ENCODE assay signal across 1 cellular context in the genomic region with DNA sequence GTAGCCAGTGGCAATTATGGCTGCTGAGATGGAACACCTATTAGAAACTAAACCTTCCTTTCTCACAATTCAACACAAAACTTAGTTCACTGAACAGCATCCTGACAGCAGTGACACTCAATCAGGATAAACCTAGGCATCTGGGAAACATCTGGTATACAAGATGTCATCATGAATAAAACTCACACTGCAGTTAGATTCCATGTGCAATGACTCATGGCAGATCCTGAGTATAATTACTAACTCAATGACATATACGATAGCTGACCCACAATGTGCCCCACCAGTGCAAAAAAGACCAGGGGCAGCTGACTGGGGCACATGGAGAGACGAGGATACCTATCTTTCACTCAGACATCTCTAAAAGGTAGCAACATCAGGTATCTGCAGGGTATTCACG.
TF ChIP-seq lines count a peak whose summit lies in the region.

No MANE protein-coding gene starts in this region.

TF ChIP-seq in GM23338, 12 proteins besides CTCF, POLR2A, EP300 and RAD21 (continued from another document):
- TF ChIP-seq ZNF462 (CRISPR knock-in tag; IDR thresholded peaks at IDR 0.05) (no peak), ZNF114 (CRISPR knock-in tag; IDR thresholded peaks at IDR 0.05) (no peak), ZNF331 (CRISPR knock-in tag; IDR thresholded peaks at IDR 0.05; ENCODE audit: low read depth) (no peak), POLR2AphosphoS5 (IDR thresholded peaks at IDR 0.05; ENCODE audit: low read depth) (no peak)
